Comparison of ENCODE assay signal across 24 cellular contexts in genomic region chr7:135712796-135713195, GRCh38. TPM values are rescaled to one million over a fixed set of nuclear protein-coding genes. Genes with fewer than 3 reads are reported as not detected.
"Had no signal": no experiment of that assay in that cellular context is flagged by ENCODE, and none has a peak within 500 bp of the region (broad histone marks: within the 10 kb centered on the region; RNA-seq: fewer than 3 reads in every experiment).

No MANE protein-coding gene starts in this region.

- H3K4me1 ChIP-seq: breast epithelium, upper lobe of right lung had no signal

- H3K9me3 ChIP-seq: breast epithelium, esophagus squamous epithelium, upper lobe of right lung had no signal

- H3K27ac ChIP-seq: breast epithelium, esophagus squamous epithelium, foreskin keratinocyte, upper lobe of right lung had no signal

- ATAC-seq: activated CD4-positive, CD25-positive, alpha-beta regulatory T cell treated with anti-CD3 and anti-CD28 coated beads, Interleukin-2, amount 50 U/mL, for 24 hours; foreskin keratinocyte; left colon; upper lobe of right lung had no signal

- H3K4me3 ChIP-seq: breast epithelium, esophagus squamous epithelium, lung, upper lobe of right lung had no signal

- H3K36me3 ChIP-seq: breast epithelium, esophagus squamous epithelium, upper lobe of right lung had no signal

- DNase-seq: activated CD8-positive, alpha-beta memory T cell treated with anti-CD3 and anti-CD28 coated beads for 24 hours; activated CD8-positive, alpha-beta memory T cell treated with anti-CD3 and anti-CD28 coated beads, Interleukin-2, amount 50 U/mL, for 48 hours; activated effector memory CD4-positive, alpha-beta T cell treated with anti-CD3 and anti-CD28 coated beads, Interleukin-2, amount 50 U/mL, for 16 hours; activated naive CD4-positive, alpha-beta T cell treated with anti-CD3 and anti-CD28 coated beads, Interleukin-2, amount 50 U/mL, for 16 hours; activated T-cell treated with anti-CD3 and anti-CD28 coated beads, Interleukin-2, amount 50 U/mL, for 48 hours; aorta; effector CD8-positive, alpha-beta T cell; esophagus squamous epithelium; foreskin keratinocyte; hypothalamus; islet precursor cell; left colon; midbrain; nucleus accumbens; posterior cingulate gyrus; retina; stimulated activated CD4-positive, alpha-beta T cell treated with anti-CD3 and anti-CD28 coated beads, Interleukin-2, amount 100 ng/mL, for 48 hours; T-helper 1 cell; T1000; upper lobe of right lung had no signal

- H3K27me3 ChIP-seq: breast epithelium, foreskin keratinocyte, upper lobe of right lung had no signal

RNA-seq across cellular contexts. Expression of gene SLC13A4, which starts 15.2 kb away (rescaled TPM):
- total RNA-seq: left colon, skeletal muscle tissue, upper lobe of right lung had no signal
- polyA plus RNA-seq: foreskin keratinocyte had no signal
